9 cellular contexts compared by ENCODE assay signal in the genomic region with DNA sequence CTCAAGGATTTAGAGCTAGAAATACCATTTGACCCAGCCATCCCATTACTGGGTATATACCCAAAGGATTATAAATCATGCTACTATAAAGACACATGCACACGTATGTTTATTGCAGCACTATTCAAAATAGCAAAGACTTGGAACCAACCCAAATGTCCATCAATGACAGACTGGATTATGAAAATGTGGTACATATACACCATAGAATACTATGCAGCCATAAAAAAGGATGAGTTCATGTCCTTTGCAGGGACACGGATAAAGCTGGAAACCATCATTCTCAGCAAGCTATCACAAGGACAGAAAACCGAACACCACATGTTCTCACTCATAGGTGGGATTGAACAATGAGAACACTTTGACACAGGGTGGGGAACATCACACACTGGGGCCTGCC. TPM values are rescaled to one million over a fixed set of nuclear protein-coding genes. Genes with fewer than 3 reads are reported as not detected.
"Had no signal": no experiment of that assay in that cellular context is flagged by ENCODE, and none has a peak within 500 bp of the region (broad histone marks: within the 10 kb centered on the region; RNA-seq: fewer than 3 reads in every experiment).

No MANE protein-coding gene starts in this region.

RNA-seq across cellular contexts. Expression of gene C1orf105, which starts 16.7 kb away (rescaled TPM):
- total RNA-seq: OCI-LY7, PC-3, PC-9, Peyer's patch, RPMI7951, SJSA1, SK-MEL-5, T-cell had no signal
- polyA plus RNA-seq: SK-N-SH had no signal
